ENCODE assay signal across 8 cellular contexts in the genomic region with DNA sequence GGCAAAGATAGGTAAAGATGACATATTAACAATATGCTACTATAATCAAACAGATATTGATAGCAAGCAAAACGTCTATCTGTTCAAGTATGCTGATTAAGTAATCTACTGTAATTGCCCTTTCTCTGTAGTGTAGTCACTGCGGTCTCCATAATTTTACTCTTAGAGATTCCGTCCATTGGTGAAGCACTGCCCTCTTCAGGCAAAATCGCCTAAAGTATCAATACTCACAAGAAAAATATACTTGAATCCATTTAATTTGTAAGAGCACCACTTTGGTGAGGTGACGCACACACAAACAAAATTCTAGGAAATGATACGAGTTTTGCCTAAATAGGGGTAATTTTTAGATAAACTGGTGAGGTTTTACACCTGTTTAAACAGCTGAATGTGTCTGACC.
DNase-seq lines count a peak whose midpoint lies in the region; ATAC-seq and TF ChIP-seq lines count a peak whose summit lies in the region.

No MANE protein-coding gene starts in this region.

- H3K27me3 ChIP-seq in OCI-LY3 (ENCODE audit: low read depth, low read length) (no peaks in the 10 kb centered on the region), fibroblast of lung (ENCODE audit: control insufficient read depth, insufficient read depth, low read length) (no peaks in the 10 kb centered on the region)

- no peaks in the 10 kb centered on the region for H4K20me1 ChIP-seq in OCI-LY3 (ENCODE audit: insufficient read depth, low read length)
- no peaks in the 10 kb centered on the region for H4K20me1 ChIP-seq in fibroblast of lung (ENCODE audit: control insufficient read depth, extremely low read depth, insufficient read depth, low read length)

- H2AFZ ChIP-seq in OCI-LY3 (ENCODE audit: low read depth, low read length) = 0 out of 2 replicates have a peak overlapping the region, but pooled peaks have one; percentile 24
- H2AFZ ChIP-seq in fibroblast of lung (ENCODE audit: low read length) = no peak overlapping the region

- peak; percentile 33 to 36 for ATAC-seq in stimulated activated naive B cell treated with anti-CD40 and anti-IgM and Interleukin-4, amounts not matched to agents 10 μg/mL and 1 μg/mL and 100 μg/mL, for 72 hours (replicated peaks)
- no peak for ATAC-seq in sciatic nerve

- H3K9ac ChIP-seq in OCI-LY3 (ENCODE audit: low read length) (no peak overlapping the region), fibroblast of lung (ENCODE audit: insufficient read depth, low read length) (no peak overlapping the region)

- DNase-seq in NCI-H1092 (lab: John Stamatoyannopoulos, UW) (peak; percentile 2), NCI-H1092 treated with DMSO at 0.1 percent for 48 hours (lab: John Stamatoyannopoulos, UW) (no peak), fibroblast of lung (ENCODE audit: low read depth in 2 of 2) (peak; percentile 49 to 61), sciatic nerve (ENCODE audit: low spot score) (no peak), GDM1 (lab: John Stamatoyannopoulos, UW) (no peak)
- no peak for DNase-seq in stimulated activated naive B cell treated with anti-CD40 and anti-IgM and Interleukin-4, amounts not matched to agents 10 μg/mL and 1 μg/mL and 100 μg/mL, for 72 hours
- DNase-seq in activated CD4-positive, alpha-beta T cell treated with anti-CD3 and anti-CD28 coated beads for 1 hour = no peak

- H3K27ac ChIP-seq in OCI-LY3 (ENCODE audit: low read length) (no peak overlapping the region), fibroblast of lung (ENCODE audit: insufficient read depth, low read length) (no peak overlapping the region)

- H3K4me2 ChIP-seq in OCI-LY3 (ENCODE audit: low read length) (peak overlapping the region; percentile 29), fibroblast of lung (ENCODE audit: extremely low read depth, insufficient read depth, low read length) (no peak overlapping the region)

- no peaks in the 10 kb centered on the region for H3K9me3 Mint-ChIP-seq in stimulated activated naive B cell treated with anti-CD40 and anti-IgM and Interleukin-4, amounts not matched to agents 10 μg/mL and 1 μg/mL and 100 μg/mL, for 72 hours

- no peaks in the 10 kb centered on the region for H3K79me2 ChIP-seq in OCI-LY3 (ENCODE audit: low read length)
- no peaks in the 10 kb centered on the region for H3K79me2 ChIP-seq in fibroblast of lung (ENCODE audit: control insufficient read depth, insufficient read depth, low read length)

- H3K27me3 Mint-ChIP-seq in stimulated activated naive B cell treated with anti-CD40 and anti-IgM and Interleukin-4, amounts not matched to agents 10 μg/mL and 1 μg/mL and 100 μg/mL, for 72 hours = no peaks in the 10 kb centered on the region

- H3K4me3 ChIP-seq in OCI-LY3 (ENCODE audit: low read length) (no peak overlapping the region), fibroblast of lung (replicated peaks in 1 of 4; ENCODE audit: control extremely low read depth in 1 of 4, insufficient read depth in 1 of 4, low read depth in 3 of 4, low read length in 4 of 4) (no peak overlapping the region)

- H3K4me1 Mint-ChIP-seq in stimulated activated naive B cell treated with anti-CD40 and anti-IgM and Interleukin-4, amounts not matched to agents 10 μg/mL and 1 μg/mL and 100 μg/mL, for 72 hours = no peaks in the 10 kb centered on the region

- H3K4me1 ChIP-seq in OCI-LY3 (ENCODE audit: low read length) = peaks cover 15% of the 10 kb centered on the region
- H3K4me1 ChIP-seq in fibroblast of lung (ENCODE audit: control insufficient read depth, extremely low read depth, insufficient read depth, low read length) = no peaks in the 10 kb centered on the region

- H3K27ac Mint-ChIP-seq in stimulated activated naive B cell treated with anti-CD40 and anti-IgM and Interleukin-4, amounts not matched to agents 10 μg/mL and 1 μg/mL and 100 μg/mL, for 72 hours = no peak overlapping the region

- TF ChIP-seq CTCF in OCI-LY3 (IDR thresholded peaks at IDR 0.05; ENCODE audit: low read depth, low read length) = peak; percentile 86
- TF ChIP-seq CTCF in fibroblast of lung (conservative IDR thresholded peaks at IDR 0.05 in 1 of 2, IDR thresholded peaks at IDR 0.05 in 1 of 2; ENCODE audit: low read depth in 1 of 2, low read length in 2 of 2) = peak in 1 of 2 donors; percentile 42

- H3K36me3 Mint-ChIP-seq in stimulated activated naive B cell treated with anti-CD40 and anti-IgM and Interleukin-4, amounts not matched to agents 10 μg/mL and 1 μg/mL and 100 μg/mL, for 72 hours = no peaks in the 10 kb centered on the region

- no peaks in the 10 kb centered on the region for H3K9me3 ChIP-seq in OCI-LY3 (ENCODE audit: insufficient read depth, low read length)
- H3K9me3 ChIP-seq in fibroblast of lung (ENCODE audit: control insufficient read depth, insufficient read depth, low read depth, low read length) = no peaks in the 10 kb centered on the region

- H3K36me3 ChIP-seq in OCI-LY3 (replicated peaks; ENCODE audit: low read depth, low read length) (no peaks in the 10 kb centered on the region), fibroblast of lung (ENCODE audit: control insufficient read depth, insufficient read depth, low read length) (no peaks in the 10 kb centered on the region)

- no peak overlapping the region for H3K4me3 Mint-ChIP-seq in stimulated activated naive B cell treated with anti-CD40 and anti-IgM and Interleukin-4, amounts not matched to agents 10 μg/mL and 1 μg/mL and 100 μg/mL, for 72 hours

- intact Hi-C loops in sciatic nerve (cut with DNase I) = no loop called here

Comparison
In these comparisons a context has a peak if more than half of its experiments do, and no peak if none do; other contexts are left out.
1. DNase-seq: peak in NCI-H1092 (single experiment) and fibroblast of lung (2 of 2); none in NCI-H1092 treated with DMSO at 0.1 percent for 48 hours (single experiment), stimulated activated naive B cell treated with anti-CD40 and anti-IgM and Interleukin-4, amounts not matched to agents 10 μg/mL and 1 μg/mL and 100 μg/mL, for 72 hours (single experiment), sciatic nerve (single experiment), activated CD4-positive, alpha-beta T cell treated with anti-CD3 and anti-CD28 coated beads for 1 hour (single experiment) and GDM1 (single experiment).